In the genomic region with DNA sequence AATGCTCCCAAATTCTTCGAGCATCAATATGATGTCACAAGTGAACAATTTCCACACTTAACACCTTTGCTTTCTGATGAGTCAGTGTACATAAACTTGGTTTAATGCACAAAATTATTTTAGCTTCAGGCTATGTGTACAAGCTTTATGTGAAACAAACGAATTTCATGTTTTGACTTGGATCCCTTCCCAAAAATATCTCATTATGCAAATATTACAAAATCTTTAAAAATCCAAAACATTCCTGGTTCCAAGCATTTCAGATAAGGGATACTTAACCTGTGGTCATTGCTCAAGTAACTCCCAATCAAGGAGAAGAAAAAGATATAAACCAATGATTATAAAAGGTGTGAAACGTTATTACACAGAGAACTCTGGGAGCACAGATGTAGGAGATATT, we compare ENCODE assay signal across 19 cellular contexts. TPM values are rescaled to one million over a fixed set of nuclear protein-coding genes. Genes with fewer than 3 reads are reported as not detected.
DNase-seq lines count a peak whose midpoint lies in the region; ATAC-seq, FAIRE-seq and TF ChIP-seq lines count a peak whose summit lies in the region.
"Had no signal": no experiment of that assay in that cellular context is flagged by ENCODE, and none has a peak within 500 bp of the region (broad histone marks: within the 10 kb centered on the region; RNA-seq: fewer than 3 reads in every experiment).

No MANE protein-coding gene starts in this region.

- CTCF ChIA-PET in PC-3 (lab: Charles Lee) (interaction anchor here (0.6 kb wide), 1 partner anchor 47 kb away, joined by 4 read pairs; no protein-coding TSS in a partner anchor), endothelial cell of umbilical vein (lab: Charles Lee) (interaction anchor here (1.1 kb wide), 1 partner anchor 24 kb away, joined by 3 read pairs; no protein-coding TSS in a partner anchor)

- H3K9me2 ChIP-seq in PC-3 (replicated peaks; ENCODE audit: low read length): no peaks in the 10 kb centered on the region

- no peak overlapping the region for H3K9ac ChIP-seq in PC-3 (ENCODE audit: low read length)
- no peak overlapping the region for H3K9ac ChIP-seq in endothelial cell of umbilical vein (replicated peaks; ENCODE audit: extremely low read depth, insufficient read depth, low read length)

- no peaks in the 10 kb centered on the region for H3K9me3 Mint-ChIP-seq in osteocyte (ENCODE audit: unreplicated experiment)

- TF ChIP-seq POLR2A in endothelial cell of umbilical vein (IDR thresholded peaks at IDR 0.05; ENCODE audit: low read depth, low read length) (no peak), vagina (IDR thresholded peaks at IDR 0.05) (no peak)

- H3K27me3 Mint-ChIP-seq in osteocyte (ENCODE audit: unreplicated experiment): no peaks in the 10 kb centered on the region

- H3K4me1 ChIP-seq in PC-3 (ENCODE audit: insufficient read depth, low read length) (peaks cover 11% of the 10 kb centered on the region), endothelial cell of umbilical vein (ENCODE audit: control insufficient read depth, extremely low read depth, insufficient read depth, low read length) (no peaks in the 10 kb centered on the region), vagina (peaks cover 17% of the 10 kb centered on the region)

- no peak overlapping the region for H2AFZ ChIP-seq in PC-3 (ENCODE audit: low read length)
- H2AFZ ChIP-seq in endothelial cell of umbilical vein (ENCODE audit: low read depth, low read length): no peak overlapping the region

- peaks cover 29% of the 10 kb centered on the region for H3K36me3 Mint-ChIP-seq in osteocyte (ENCODE audit: unreplicated experiment)

- H3K4me3 Mint-ChIP-seq in osteocyte (ENCODE audit: unreplicated experiment): no peak overlapping the region

- H3K4me1 Mint-ChIP-seq in osteocyte (ENCODE audit: unreplicated experiment): peaks cover 23% of the 10 kb centered on the region

- TF ChIP-seq CTCF in PC-3 (conservative IDR thresholded peaks at IDR 0.05; ENCODE audit: low read depth, low read length): no peak
- TF ChIP-seq CTCF in endothelial cell of umbilical vein (IDR thresholded peaks at IDR 0.05; ENCODE audit: extremely low read depth in 1 of 2, insufficient read depth in 1 of 2, low read depth in 1 of 2, low read length in 2 of 2): no peak
- TF ChIP-seq CTCF in osteocyte (IDR thresholded peaks at IDR 0.05): no peak
- TF ChIP-seq CTCF in vagina (IDR thresholded peaks at IDR 0.05): no peak

- no peaks in the 10 kb centered on the region for H3F3A ChIP-seq in PC-3 (ENCODE audit: low read length, unreplicated experiment)

- no peak overlapping the region for H3K27ac ChIP-seq in PC-3 (ENCODE audit: low read length)
- no peak overlapping the region for H3K27ac ChIP-seq in endothelial cell of umbilical vein (ENCODE audit: insufficient read depth, low read depth, low read length)
- no peak overlapping the region for H3K27ac ChIP-seq in vagina
- H3K27ac ChIP-seq: brain microvascular endothelial cell, C4-2B, upper lobe of left lung had no signal

- H3K36me3 ChIP-seq in PC-3 (ENCODE audit: low read depth, low read length) (peaks cover 20% of the 10 kb centered on the region), endothelial cell of umbilical vein (ENCODE audit: control insufficient read depth in 2 of 2, extremely low read depth in 1 of 2, insufficient read depth in 2 of 2, low read length in 2 of 2) (peaks cover 0 to 4% of the 10 kb centered on the region in 2 experiments), vagina (peaks cover 0 to 20% of the 10 kb centered on the region in 2 donors)

- DNase-seq in EH (ENCODE audit: low read depth) (peak; percentile 75), PC-3 (peak; percentile 95), endothelial cell of umbilical vein (ENCODE audit: low read depth, low spot score) (no peak), osteocyte (ENCODE audit: extremely low spot score, unreplicated experiment) (no peak), vagina (ENCODE audit: extremely low spot score in 2 of 2) (no peak), H4 (ENCODE audit: low spot score) (no peak)
- DNase-seq: brain microvascular endothelial cell; effector CD4-positive, alpha-beta T cell; NCI-H2081 treated with DMSO at 0.1 percent for 48 hours; NCI-H82; occipital lobe; stimulated activated CD4-positive, alpha-beta T cell treated with anti-CD3 and anti-CD28 coated beads, Interleukin-4, amount 100 ng/mL, for 4 hours; upper lobe of left lung had no signal

- BruUV-seq in PC-3 (replicated peaks; lab: Mats Ljungman, UMichigan): no TSS peak
- BruUV-seq in endothelial cell of umbilical vein (replicated peaks; lab: Mats Ljungman, UMichigan): no TSS peak

- H3K79me2 ChIP-seq in PC-3 (ENCODE audit: low read length): peaks cover 63% of the 10 kb centered on the region
- H3K79me2 ChIP-seq in endothelial cell of umbilical vein (ENCODE audit: control insufficient read depth, insufficient read depth, low read length): peaks cover 65% of the 10 kb centered on the region

- FAIRE-seq in endothelial cell of umbilical vein (lab: Jason Lieb, UNC): peak; percentile 62
- FAIRE-seq: HTR-8/SVneo had no signal

- H3K9me3 ChIP-seq in PC-3 (ENCODE audit: low read length): no peaks in the 10 kb centered on the region
- no peaks in the 10 kb centered on the region for H3K9me3 ChIP-seq in endothelial cell of umbilical vein (replicated peaks; ENCODE audit: control insufficient read depth, insufficient read depth, low read length)
- no peaks in the 10 kb centered on the region for H3K9me3 ChIP-seq in vagina
- H3K9me3 ChIP-seq: upper lobe of left lung had no signal

- H3K27me3 ChIP-seq in PC-3 (ENCODE audit: low read length): no peaks in the 10 kb centered on the region
- H3K27me3 ChIP-seq in endothelial cell of umbilical vein (ENCODE audit: control insufficient read depth in 2 of 2, insufficient read depth in 2 of 2, low read length in 2 of 2): no peaks in the 10 kb centered on the region
- no peaks in the 10 kb centered on the region for H3K27me3 ChIP-seq in vagina
- H3K27me3 ChIP-seq: brain microvascular endothelial cell, upper lobe of left lung had no signal

- ATAC-seq in PC-3 (peak; percentile 89), GM18868 (IDR thresholded peaks at IDR 0.05; ENCODE audit: unreplicated experiment) (no peak)

- H3K9me1 ChIP-seq in endothelial cell of umbilical vein (replicated peaks; ENCODE audit: control insufficient read depth, extremely low read depth, insufficient read depth, low read length): no peaks in the 10 kb centered on the region

- H3K27ac Mint-ChIP-seq in osteocyte (ENCODE audit: unreplicated experiment): peak overlapping the region; percentile 60

- intact Hi-C loops in PC-3 (cut with micrococcal nuclease): loop anchor here (5.0 kb wide), 2 partner anchors 70 to 85 kb away; a partner anchor contains a TSS
- intact Hi-C loops in endothelial cell of umbilical vein (cut with micrococcal nuclease): no loop called here
- intact Hi-C loops in vagina (cut with DNase I): no loop called here

- POLR2A ChIA-PET in PC-3 (lab: Charles Lee; ENCODE audit: unreplicated experiment): interaction anchor here (0.5 kb wide), 2 partner anchors 214 to 1837 kb away, joined by 3 to 7 read pairs; no protein-coding TSS in a partner anchor
- POLR2A ChIA-PET in endothelial cell of umbilical vein (lab: Charles Lee): no interaction called here

- H4K20me1 ChIP-seq in PC-3 (ENCODE audit: low read length) (peaks cover 55% of the 10 kb centered on the region), endothelial cell of umbilical vein (replicated peaks; ENCODE audit: control insufficient read depth, extremely low read depth, insufficient read depth, low read length) (peaks cover 6% of the 10 kb centered on the region)

- dilution Hi-C loops in endothelial cell of umbilical vein (cut with MboI; ENCODE audit: extremely low pct_ligation_motif_present, low sequenced_read_pairs): no loop called here

- H3K4me2 ChIP-seq in PC-3 (ENCODE audit: low read length): no peak overlapping the region
- no peak overlapping the region for H3K4me2 ChIP-seq in endothelial cell of umbilical vein (ENCODE audit: insufficient read depth, low read length)

- no peak overlapping the region for H3K4me3 ChIP-seq in PC-3 (ENCODE audit: low read length)
- H3K4me3 ChIP-seq in endothelial cell of umbilical vein (replicated peaks in 1 of 3; ENCODE audit: insufficient read depth in 1 of 3, low read depth in 1 of 3, low read length in 3 of 3): no peak overlapping the region
- no peak overlapping the region for H3K4me3 ChIP-seq in vagina
- H3K4me3 ChIP-seq: upper lobe of left lung had no signal

RNA-seq across cellular contexts. Expression of a gene that starts 25.2 kb away (rescaled TPM):
- total RNA-seq in PC-3 (2014; rRNA removed) (61.3 and 86.8 TPM in 2 replicates), endothelial cell of umbilical vein (63.8 and 66.9 TPM in 2 replicates), osteocyte (83.0 and 84.8 TPM in 2 replicates), vagina (55.7 TPM)
- 17.9 and 20.6 TPM in 2 replicates for polyA plus RNA-seq in endothelial cell of umbilical vein
- polyA plus RNA-seq in endothelial cell of umbilical vein (2011; cell fraction: cytosol; rRNA removed): 32.5 and 36.3 TPM in 2 replicates
- 22.6 and 25.0 TPM in 2 replicates for polyA plus RNA-seq in endothelial cell of umbilical vein (2011; cell fraction: nucleus; rRNA removed)
- 44.2 and 54.4 TPM in 2 replicates for polyA plus RNA-seq in endothelial cell of umbilical vein (2012)
- 19.1 and 28.6 TPM in 2 replicates for polyA minus RNA-seq in endothelial cell of umbilical vein
- 30.6 TPM for polyA minus RNA-seq in endothelial cell of umbilical vein (2011; cell fraction: cytosol; rRNA and poly(A)+ RNA removed)
- polyA minus RNA-seq in endothelial cell of umbilical vein (2011; cell fraction: nucleus; rRNA and poly(A)+ RNA removed): 39.8 and 59.0 TPM in 2 replicates
- 14.5 and 15.9 TPM in 2 replicates for total RNA-seq in H4 (2014; rRNA removed; shearing (Covaris generic))

RNA-seq across cellular contexts. Expression of a gene that starts 38.0 kb away (rescaled TPM):
- total RNA-seq in PC-3 (2014; rRNA removed) (not detected in 2 replicates), endothelial cell of umbilical vein (0.82 and 0.99 TPM in 2 replicates), osteocyte (1.8 and 2.7 TPM in 2 replicates), vagina (0.49 TPM)
- not detected in 2 replicates for polyA plus RNA-seq in endothelial cell of umbilical vein
- 0.18 and 0.19 TPM in 2 replicates for polyA plus RNA-seq in endothelial cell of umbilical vein (2011; cell fraction: cytosol; rRNA removed)
- 0.78 TPM in 1 of 2 replicates, not detected in the other for polyA plus RNA-seq in endothelial cell of umbilical vein (2011; cell fraction: nucleus; rRNA removed)
- polyA plus RNA-seq in endothelial cell of umbilical vein (2012): 0.60 and 0.78 TPM in 2 replicates
- polyA minus RNA-seq in endothelial cell of umbilical vein: 3.7 TPM in 1 of 2 replicates, not detected in the other
- not detected for polyA minus RNA-seq in endothelial cell of umbilical vein (2011; cell fraction: cytosol; rRNA and poly(A)+ RNA removed)
- 1.4 TPM in 1 of 2 replicates, not detected in the other for polyA minus RNA-seq in endothelial cell of umbilical vein (2011; cell fraction: nucleus; rRNA and poly(A)+ RNA removed)
- not detected in 2 replicates for total RNA-seq in H4 (2014; rRNA removed; shearing (Covaris generic))
- total RNA-seq: G401, glomerular endothelial cell, occipital lobe had no signal

RNA-seq across cellular contexts. Expression of a gene that starts 40.0 kb away (rescaled TPM):
- not detected in 2 replicates for total RNA-seq in PC-3 (2014; rRNA removed)
- not detected in 2 replicates for total RNA-seq in endothelial cell of umbilical vein
- polyA plus RNA-seq in endothelial cell of umbilical vein: not detected in 2 replicates
- not detected in 2 replicates for polyA plus RNA-seq in endothelial cell of umbilical vein (2011; cell fraction: cytosol; rRNA removed)
- not detected in 2 replicates for polyA plus RNA-seq in endothelial cell of umbilical vein (2011; cell fraction: nucleus; rRNA removed)
- 0.20 and 0.22 TPM in 2 replicates for polyA plus RNA-seq in endothelial cell of umbilical vein (2012)
- not detected in 2 replicates for polyA minus RNA-seq in endothelial cell of umbilical vein
- polyA minus RNA-seq in endothelial cell of umbilical vein (2011; cell fraction: cytosol; rRNA and poly(A)+ RNA removed): not detected
- polyA minus RNA-seq in endothelial cell of umbilical vein (2011; cell fraction: nucleus; rRNA and poly(A)+ RNA removed): not detected in 2 replicates
- total RNA-seq in osteocyte: not detected in 2 replicates
- not detected for total RNA-seq in vagina
- total RNA-seq in H4 (2014; rRNA removed; shearing (Covaris generic)): not detected in 2 replicates
- total RNA-seq: G401; glomerular endothelial cell; occipital lobe; T-helper 1 cell treated with Interleukin-12 subunit alpha and Interleukin-12 subunit beta and Interleukin-4 antibody, amounts not matched to agents 30 ng/mL and 1 ng/mL, for 36 hours; upper lobe of left lung had no signal

Comparison
In these comparisons a context has a peak if more than half of its experiments do, and no peak if none do; other contexts are left out.
1. DNase-seq: peak in EH (single experiment) and PC-3 (single experiment); none in endothelial cell of umbilical vein (single experiment), osteocyte (single experiment), vagina (0 of 2) and H4 (single experiment).